In the genomic region with DNA sequence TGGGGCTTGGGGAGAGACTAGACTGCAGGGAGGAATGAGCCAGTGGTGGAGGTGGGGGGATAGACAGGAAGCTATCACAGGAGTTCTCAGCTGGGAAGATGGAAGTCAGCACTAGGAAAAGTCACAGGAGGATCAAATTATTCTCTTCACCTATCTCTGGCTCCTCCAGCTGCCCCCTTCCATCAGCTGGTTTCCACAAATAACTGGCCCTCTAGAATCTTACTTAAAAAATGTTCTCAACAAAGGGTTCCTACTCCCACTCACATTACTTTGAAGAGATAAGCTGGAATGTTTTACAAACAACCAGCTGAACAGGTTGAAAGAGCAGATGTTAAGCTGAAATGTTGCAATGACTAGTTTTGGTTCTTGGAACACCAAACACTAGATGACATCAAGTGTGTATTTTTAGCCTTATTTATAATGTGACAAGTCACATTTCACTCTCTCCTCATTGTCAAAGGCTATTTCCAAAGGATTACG, we compare ENCODE assay signal across 12 cellular contexts.
DNase-seq lines count a peak whose midpoint lies in the region; ATAC-seq, FAIRE-seq and TF ChIP-seq lines count a peak whose summit lies in the region.
"Had no signal": no experiment of that assay in that cellular context is flagged by ENCODE, and none has a peak within 500 bp of the region (broad histone marks: within the 10 kb centered on the region; RNA-seq: fewer than 3 reads in every experiment).

No MANE protein-coding gene starts in this region.

- H3K4me1 ChIP-seq in heart left ventricle: peaks cover 0 to 18% (median 0%) of the 10 kb centered on the region in 12 donors

- H3K27ac ChIP-seq in heart left ventricle: peak overlapping the region in 5 of 12 donors; percentile 6 to 71 (median 43)

- no peaks in the 10 kb centered on the region for H3K9me3 ChIP-seq in heart left ventricle
- H3K9me3 ChIP-seq: MG63 had no signal

- TF ChIP-seq CTCF in WTC11 (IDR thresholded peaks at IDR 0.05): no peak
- no peak for TF ChIP-seq CTCF in heart left ventricle (IDR thresholded peaks at IDR 0.05)

- no peak overlapping the region for H3K4me3 ChIP-seq in heart left ventricle
- H3K4me3 ChIP-seq: GM12878, MG63 had no signal

- ATAC-seq in WTC11 (no peak), heart left ventricle (peak; percentile 55 to 87 (median 83)), sciatic nerve (peak; percentile 91), HG02981 (IDR thresholded peaks at IDR 0.05; ENCODE audit: unreplicated experiment) (no peak)
- ATAC-seq: GM12878 had no signal

- no peak for TF ChIP-seq POLR2A in heart left ventricle (IDR thresholded peaks at IDR 0.05)

- CTCF ChIA-PET in WTC11 (lab: Charles Lee): no interaction called here

- FAIRE-seq in HTR-8/SVneo (lab: Jason Lieb, UNC): peak; percentile 9
- FAIRE-seq: GM12878, urothelium cell line had no signal

- no peaks in the 10 kb centered on the region for H3K4me1 Mint-ChIP-seq in WTC11

- no peak overlapping the region for H3K4me3 Mint-ChIP-seq in WTC11

- no peak overlapping the region for H3K27ac Mint-ChIP-seq in WTC11

- intact Hi-C loops in heart left ventricle (cut with DNase I) (no loop called here), sciatic nerve (cut with DNase I) (no loop called here)

- no peaks in the 10 kb centered on the region for H3K27me3 Mint-ChIP-seq in WTC11 (ENCODE audit: low read depth)

- WGBS in heart left ventricle, 4 donors: 25 to 39% (median 34%) methylated on average over 1 of the region's 1 CpG

- H3K9me3 Mint-ChIP-seq in WTC11: peaks cover 34% of the 10 kb centered on the region

- no peaks in the 10 kb centered on the region for H3K36me3 ChIP-seq in heart left ventricle
- H3K36me3 ChIP-seq: MG63 had no signal

- DNase-seq in HTR-8/SVneo (ENCODE audit: insufficient read length, low spot score) (peak; percentile 2), WTC11 (ENCODE audit: low spot score) (no peak), heart left ventricle (no peak), sciatic nerve (ENCODE audit: low spot score) (no peak), epidermal melanocyte (ENCODE audit: insufficient read length, low spot score) (no peak), SW480 (ENCODE audit: low spot score) (no peak), NCI-H2081 (lab: John Stamatoyannopoulos, UW) (no peak)
- DNase-seq: MG63; NK-92 treated with Interleukin-12 subunit alpha and Interleukin-12 subunit beta, amount 100 ng/mL, for 24 hours had no signal

- POLR2A ChIA-PET in WTC11 (lab: Charles Lee): no interaction called here

- H3K36me3 Mint-ChIP-seq in WTC11: peaks cover 1% of the 10 kb centered on the region; the same call in 1 of the 2 replicates

- H3K27me3 ChIP-seq in heart left ventricle: no peaks in the 10 kb centered on the region
- H3K27me3 ChIP-seq: MG63 had no signal

TF ChIP-seq in WTC11, 78 proteins besides CTCF, POLR2A, EP300 and RAD21:
- TF ChIP-seq GABPB1 (CRISPR knock-in tag; IDR thresholded peaks at IDR 0.05) (peak; percentile 51; the same call in 1 of the 2 replicates), ELF4 (CRISPR knock-in tag; IDR thresholded peaks at IDR 0.05; ENCODE audit: low read depth) (no peak), ZNF532 (CRISPR knock-in tag; IDR thresholded peaks at IDR 0.05; ENCODE audit: borderline replicate concordance) (no peak)
- TF ChIP-seq, protein P1, sequence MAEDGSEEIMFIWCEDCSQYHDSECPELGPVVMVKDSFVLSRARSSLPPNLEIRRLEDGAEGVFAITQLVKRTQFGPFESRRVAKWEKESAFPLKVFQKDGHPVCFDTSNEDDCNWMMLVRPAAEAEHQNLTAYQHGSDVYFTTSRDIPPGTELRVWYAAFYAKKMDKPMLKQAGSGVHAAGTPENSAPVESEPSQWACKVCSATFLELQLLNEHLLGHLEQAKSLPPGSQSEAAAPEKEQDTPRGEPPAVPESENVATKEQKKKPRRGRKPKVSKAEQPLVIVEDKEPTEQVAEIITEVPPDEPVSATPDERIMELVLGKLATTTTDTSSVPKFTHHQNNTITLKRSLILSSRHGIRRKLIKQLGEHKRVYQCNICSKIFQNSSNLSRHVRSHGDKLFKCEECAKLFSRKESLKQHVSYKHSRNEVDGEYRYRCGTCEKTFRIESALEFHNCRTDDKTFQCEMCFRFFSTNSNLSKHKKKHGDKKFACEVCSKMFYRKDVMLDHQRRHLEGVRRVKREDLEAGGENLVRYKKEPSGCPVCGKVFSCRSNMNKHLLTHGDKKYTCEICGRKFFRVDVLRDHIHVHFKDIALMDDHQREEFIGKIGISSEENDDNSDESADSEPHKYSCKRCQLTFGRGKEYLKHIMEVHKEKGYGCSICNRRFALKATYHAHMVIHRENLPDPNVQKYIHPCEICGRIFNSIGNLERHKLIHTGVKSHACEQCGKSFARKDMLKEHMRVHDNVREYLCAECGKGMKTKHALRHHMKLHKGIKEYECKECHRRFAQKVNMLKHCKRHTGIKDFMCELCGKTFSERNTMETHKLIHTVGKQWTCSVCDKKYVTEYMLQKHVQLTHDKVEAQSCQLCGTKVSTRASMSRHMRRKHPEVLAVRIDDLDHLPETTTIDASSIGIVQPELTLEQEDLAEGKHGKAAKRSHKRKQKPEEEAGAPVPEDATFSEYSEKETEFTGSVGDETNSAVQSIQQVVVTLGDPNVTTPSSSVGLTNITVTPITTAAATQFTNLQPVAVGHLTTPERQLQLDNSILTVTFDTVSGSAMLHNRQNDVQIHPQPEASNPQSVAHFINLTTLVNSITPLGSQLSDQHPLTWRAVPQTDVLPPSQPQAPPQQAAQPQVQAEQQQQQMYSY (CRISPR knock-in tag; IDR thresholded peaks at IDR 0.05): no peak

Comparison
In these comparisons a context has a peak if more than half of its experiments do, and no peak if none do; other contexts are left out.
1. ATAC-seq: peak in heart left ventricle (4 of 4) and sciatic nerve (single experiment); none in WTC11 (single experiment) and HG02981 (single experiment).